8 cellular contexts compared by ENCODE assay signal in genomic region chr14:74083784-74084276, GRCh38. TPM values are rescaled to one million over a fixed set of nuclear protein-coding genes. Genes with fewer than 3 reads are reported as not detected.
DNase-seq lines count a peak whose midpoint lies in the region; ATAC-seq and TF ChIP-seq lines count a peak whose summit lies in the region.

No MANE protein-coding gene starts in this region.

- no peaks in the 10 kb centered on the region for H3K9me3 ChIP-seq in CD8-positive, alpha-beta T cell (ENCODE audit: low read length)

- intact Hi-C loops in CD8-positive, alpha-beta T cell (cut with DNase I, micrococcal nuclease) = loop anchor here (1.0 to 10.0 kb wide), 9 partner anchors 65 to 1901 kb away; partner anchors contain the start of genes BBOF1 (in 2 of the 2), COQ6 (in 2 of the 2), ENTPD5 (in 2 of the 2) and FAM161B (in 2 of the 2)
- intact Hi-C loops in activated CD4-positive, alpha-beta memory T cell treated with anti-CD3 and anti-CD28 coated beads for 36 hours (cut with micrococcal nuclease) = loop anchor here (1.0 to 10.0 kb wide), 10 partner anchors 65 to 1026 kb away; partner anchors contain the start of genes AREL1, BBOF1, COQ6 and ENTPD5
- intact Hi-C loops in left cardiac atrium (cut with DNase I) = no loop called here

- no peak for DNase-seq in CD8-positive, alpha-beta T cell
- DNase-seq in HFFc6 (no peak), left cardiac atrium (peak; percentile 22), skeletal muscle cell (ENCODE audit: low read depth) (no peak), middle frontal gyrus (ENCODE audit: extremely low spot score, low spot score) (no peak), DMS79 treated with DMSO at 0.1 percent for 48 hours (lab: John Stamatoyannopoulos, UW) (no peak), NCI-H1694 (lab: John Stamatoyannopoulos, UW) (no peak)
- DNase-seq in activated CD4-positive, alpha-beta memory T cell treated with anti-CD3 and anti-CD28 coated beads for 36 hours = no peak

- H3K27me3 ChIP-seq in CD8-positive, alpha-beta T cell (ENCODE audit: insufficient read depth, low read length) = no peaks in the 10 kb centered on the region

- no peaks in the 10 kb centered on the region for H3K27me3 Mint-ChIP-seq in CD8-positive, alpha-beta T cell (ENCODE audit: low read depth)
- H3K27me3 Mint-ChIP-seq in HFFc6 (ENCODE audit: insufficient read depth) = peaks cover 7% of the 10 kb centered on the region
- no peaks in the 10 kb centered on the region for H3K27me3 Mint-ChIP-seq in activated CD4-positive, alpha-beta memory T cell treated with anti-CD3 and anti-CD28 coated beads for 36 hours

- H3K27ac Mint-ChIP-seq in CD8-positive, alpha-beta T cell = peak overlapping the region; percentile 96
- H3K27ac Mint-ChIP-seq in HFFc6 = peak overlapping the region; percentile 95
- peak overlapping the region; percentile 98 for H3K27ac Mint-ChIP-seq in activated CD4-positive, alpha-beta memory T cell treated with anti-CD3 and anti-CD28 coated beads for 36 hours

- H3K4me1 Mint-ChIP-seq in CD8-positive, alpha-beta T cell (ENCODE audit: low read depth) = peaks cover 30% of the 10 kb centered on the region
- peaks cover 30% of the 10 kb centered on the region for H3K4me1 Mint-ChIP-seq in HFFc6 (ENCODE audit: low read depth)
- peaks cover 35% of the 10 kb centered on the region for H3K4me1 Mint-ChIP-seq in activated CD4-positive, alpha-beta memory T cell treated with anti-CD3 and anti-CD28 coated beads for 36 hours (ENCODE audit: low read depth)

- peak overlapping the region; percentile 63 for H3K27ac ChIP-seq in CD8-positive, alpha-beta T cell (ENCODE audit: low read depth, low read length)

- no peak for ATAC-seq in CD8-positive, alpha-beta T cell
- peak; percentile 4 to 51 for ATAC-seq in left cardiac atrium

- H3K4me3 ChIP-seq in CD8-positive, alpha-beta T cell (ENCODE audit: low read depth, low read length) = peak overlapping the region; percentile 90
- H3K4me3 ChIP-seq in skeletal muscle cell (ENCODE audit: low read depth, low read length) = peak overlapping the region; percentile 79

- peaks cover 19% of the 10 kb centered on the region for H3K4me1 ChIP-seq in CD8-positive, alpha-beta T cell (ENCODE audit: insufficient read depth, low read length)

- CTCF ChIA-PET in CD8-positive, alpha-beta T cell (lab: Charles Lee) = no interaction called here
- CTCF ChIA-PET in activated CD4-positive, alpha-beta memory T cell treated with anti-CD3 and anti-CD28 coated beads for 36 hours (lab: Charles Lee) = interaction anchor here (1.0 to 2.0 kb wide), 2 partner anchors 60 to 168 kb away, joined by 3 to 7 read pairs; no protein-coding TSS in a partner anchor

- POLR2A ChIA-PET in CD8-positive, alpha-beta T cell (lab: Charles Lee) = no interaction called here
- POLR2A ChIA-PET in activated CD4-positive, alpha-beta memory T cell treated with anti-CD3 and anti-CD28 coated beads for 36 hours (lab: Charles Lee) = interaction anchor here (1.3 kb wide), 1 partner anchor 471 kb away, joined by 3 read pairs; the partner anchor contains the start of gene ACOT6

- H3K9me3 Mint-ChIP-seq in CD8-positive, alpha-beta T cell = no peaks in the 10 kb centered on the region
- H3K9me3 Mint-ChIP-seq in HFFc6 = no peaks in the 10 kb centered on the region
- no peaks in the 10 kb centered on the region for H3K9me3 Mint-ChIP-seq in activated CD4-positive, alpha-beta memory T cell treated with anti-CD3 and anti-CD28 coated beads for 36 hours

- no peaks in the 10 kb centered on the region for H3K36me3 ChIP-seq in CD8-positive, alpha-beta T cell (ENCODE audit: insufficient read depth, low read length)

- no peak for TF ChIP-seq CTCF in CD8-positive, alpha-beta T cell (IDR thresholded peaks at IDR 0.05)
- TF ChIP-seq CTCF in HFFc6 (IDR thresholded peaks at IDR 0.05) = no peak

- peaks cover 15% of the 10 kb centered on the region for H3K36me3 Mint-ChIP-seq in CD8-positive, alpha-beta T cell
- no peaks in the 10 kb centered on the region for H3K36me3 Mint-ChIP-seq in HFFc6 (ENCODE audit: low read depth)
- H3K36me3 Mint-ChIP-seq in activated CD4-positive, alpha-beta memory T cell treated with anti-CD3 and anti-CD28 coated beads for 36 hours = peaks cover 4% of the 10 kb centered on the region

- H3K4me3 Mint-ChIP-seq in CD8-positive, alpha-beta T cell = peak overlapping the region; percentile 98
- H3K4me3 Mint-ChIP-seq in HFFc6 = peak overlapping the region; percentile 97
- H3K4me3 Mint-ChIP-seq in activated CD4-positive, alpha-beta memory T cell treated with anti-CD3 and anti-CD28 coated beads for 36 hours = peak overlapping the region; percentile 100

RNA-seq across cellular contexts. Expression of gene ALDH6A1, which starts 0.4 kb away (rescaled TPM):
- total RNA-seq in CD8-positive, alpha-beta T cell = 1 to 10 TPM; 3.8 to 4.0 TPM
- total RNA-seq in HFFc6 (2021; fragmentation: NEBNext Ultra II Directional; extraction: Animal tissue kit (Norgen Biotek cat#: 25700)) = 10 to 100 TPM; 13.3 to 17.7 (median 14.4) TPM
- 10 to 100 TPM; 25.0 to 25.7 TPM for total RNA-seq in activated CD4-positive, alpha-beta memory T cell treated with anti-CD3 and anti-CD28 coated beads for 36 hours
- 10 to 100 TPM; 29.2 to 33.3 TPM for total RNA-seq in left cardiac atrium

RNA-seq across cellular contexts. Expression of gene LIN52, which starts 0.9 kb away (rescaled TPM):
- 1 to 10 TPM; 6.1 to 6.8 TPM for total RNA-seq in CD8-positive, alpha-beta T cell
- 10 to 100 TPM in 3 of 6 experiments, 1 to 10 TPM in 3; 9.8 to 12.1 (median 10.1) TPM for total RNA-seq in HFFc6 (2021; fragmentation: NEBNext Ultra II Directional; extraction: Animal tissue kit (Norgen Biotek cat#: 25700))
- 10 to 100 TPM; 13.5 to 14.4 TPM for total RNA-seq in activated CD4-positive, alpha-beta memory T cell treated with anti-CD3 and anti-CD28 coated beads for 36 hours
- 1 to 10 TPM; 6.6 to 8.1 TPM for total RNA-seq in left cardiac atrium

Comparison
In these comparisons a context has a peak if more than half of its experiments do, and no peak if none do; other contexts are left out.
1. intact Hi-C loops: an anchor here in CD8-positive, alpha-beta T cell (1.0 to 10.0 kb wide) and activated CD4-positive, alpha-beta memory T cell treated with anti-CD3 and anti-CD28 coated beads for 36 hours (1.0 to 10.0 kb wide); none called in left cardiac atrium.